ENCODE assay signal across 1 cellular context in genomic region chr14:80664576-80664975, GRCh38.
TF ChIP-seq lines count a peak whose summit lies in the region.

No MANE protein-coding gene starts in this region.

TF ChIP-seq in HepG2, 621 proteins besides CTCF, POLR2A, EP300 and RAD21 (continued from another document):
- TF ChIP-seq ZNF276 (CRISPR knock-in tag; IDR thresholded peaks at IDR 0.05; ENCODE audit: low read depth) = no peak
- TF ChIP-seq MTF1 (CRISPR knock-in tag; IDR thresholded peaks at IDR 0.05) = no peak
- no peak for TF ChIP-seq ZSCAN12 (CRISPR knock-in tag; IDR thresholded peaks at IDR 0.05)
- TF ChIP-seq HNRNPH1 (optimal IDR thresholded peaks at IDR 0.05; ENCODE audit: low read depth, low read length) = no peak
- TF ChIP-seq RAD51 (IDR thresholded peaks at IDR 0.05; ENCODE audit: borderline replicate concordance) = no peak
- TF ChIP-seq MED1 (CRISPR knock-in tag; IDR thresholded peaks at IDR 0.05) = no peak
- no peak for TF ChIP-seq NFIC (IDR thresholded peaks at IDR 0.05; ENCODE audit: low read length)
